8 cellular contexts compared by ENCODE assay signal in genomic region chr6:27752038-27752885, GRCh38.
A peak's percentile ranks its signal among the peaks of the same experiment; 100 is the strongest.
DNase-seq lines count a peak whose midpoint lies in the region; ATAC-seq and TF ChIP-seq lines count a peak whose summit lies in the region.

No MANE protein-coding gene starts in this region.

- H3K9me3 ChIP-seq in IMR-90 (ENCODE audit: control insufficient read depth, insufficient read depth, low read length), result no peaks in the 10 kb centered on the region
- no peaks in the 10 kb centered on the region for H3K9me3 ChIP-seq in mucosa of stomach (ENCODE audit: control insufficient read depth, low read length)

- no peak overlapping the region for H3K56ac ChIP-seq in IMR-90 (ENCODE audit: extremely low read depth, insufficient read depth, low read length)

- H2BK15ac ChIP-seq in IMR-90 (ENCODE audit: low read depth, low read length), result no peak overlapping the region

- no peak for TF ChIP-seq POLR2A in IMR-90 (IDR thresholded peaks at IDR 0.05; ENCODE audit: low read depth, low read length)

- in situ Hi-C loops in IMR-90 (cut with MboI; ENCODE audit: low sequenced_read_pairs), result loop anchor here (5.0 kb wide), 1 partner anchor 235 kb away; no protein-coding TSS in a partner anchor

- POLR2A ChIA-PET in IMR-90 (lab: Charles Lee; ENCODE audit: unreplicated experiment), result interaction anchor here (0.6 kb wide), 2 partner anchors 121 to 278 kb away, joined by 3 to 4 read pairs; no protein-coding TSS in a partner anchor

- H3K27me3 ChIP-seq in IMR-90 (ENCODE audit: control insufficient read depth, insufficient read depth, low read length) (peaks cover 2% of the 10 kb centered on the region), mucosa of stomach (ENCODE audit: control insufficient read depth, insufficient read depth, low read length) (peaks cover 6% of the 10 kb centered on the region)

- H4K5ac ChIP-seq in IMR-90 (ENCODE audit: low read depth, low read length), result no peak overlapping the region

- BruUV-seq in IMR-90 (replicated peaks; lab: Mats Ljungman, UMichigan), result no TSS peak

- intact Hi-C loops in IMR-90 (cut with micrococcal nuclease), result loop anchor here (1.0 to 5.0 kb wide), 11 partner anchors 63 to 590 kb away; partner anchors contain the start of gene ZNF184

- no peak overlapping the region for H2BK20ac ChIP-seq in IMR-90 (ENCODE audit: low read depth, low read length)

- H3K4ac ChIP-seq in IMR-90 (ENCODE audit: low read depth, low read length), result no peak overlapping the region

- no peak overlapping the region for H4K91ac ChIP-seq in IMR-90 (ENCODE audit: insufficient read depth, low read depth, low read length)

- H2AK5ac ChIP-seq in IMR-90 (ENCODE audit: low read depth, low read length), result no peak overlapping the region

- 0% methylated on average over 3 of the region's 24 CpGs; no CpG with 5 or more reads in 1 of the 2 experiments for WGBS in IMR-90 (ENCODE audit: extremely low coverage in 2 of 2, insufficient read length in 1 of 2), 2 experiments

- no peak overlapping the region for H2AK9ac ChIP-seq in IMR-90 (replicated peaks; ENCODE audit: low read depth, low read length, poor library complexity)

- H3K23ac ChIP-seq in IMR-90 (ENCODE audit: low read depth, low read length), result no peak overlapping the region

- CTCF ChIA-PET in IMR-90 (lab: Yijun Ruan, JAX), result interaction anchor here (0.6 to 2.2 kb wide), 9 partner anchors 9 to 1180 kb away, joined by 3 to 22 read pairs (median 3); no protein-coding TSS in a partner anchor

- H2BK120ac ChIP-seq in IMR-90 (ENCODE audit: low read depth, low read length), result no peak overlapping the region

- H3K27ac ChIP-seq in C4-2B (peak overlapping the region; percentile 68), IMR-90 (ENCODE audit: insufficient read depth, low read length) (no peak overlapping the region)

- H3K4me3 ChIP-seq in IMR-90 (ENCODE audit: insufficient read depth, low read depth, low read length), result peak overlapping the region; percentile 99
- H3K4me3 ChIP-seq in mucosa of stomach (ENCODE audit: low read length), result peak overlapping the region; percentile 100

- DNase-seq in IMR-90 (peak; percentile 76), NOMO-1 treated with dmso at 0.1 percent for 144 hours (lab: John Stamatoyannopoulos, UW; ENCODE audit: unreplicated experiment) (peak; percentile 66), stromal cell of bone marrow (ENCODE audit: low read depth) (peak; percentile 65)
- peak; percentile 66 for DNase-seq in activated CD8-positive, alpha-beta memory T cell treated with anti-CD3 and anti-CD28 coated beads, Interleukin-2, amount 50 U/mL, for 48 hours

- H3K9ac ChIP-seq in IMR-90 (ENCODE audit: low read depth, low read length) (no peak overlapping the region), mucosa of stomach (ENCODE audit: low read length) (peak overlapping the region; percentile 85)

- ATAC-seq in GM19455 (IDR thresholded peaks at IDR 0.05; ENCODE audit: unreplicated experiment), result peak; percentile 58
- ATAC-seq in IMR-90 (ENCODE audit: low read depth), result peak; percentile 86
- peak; percentile 88 for ATAC-seq in esophagus mucosa

- H4K20me1 ChIP-seq in IMR-90 (ENCODE audit: insufficient read depth, low read length), result no peaks in the 10 kb centered on the region

- H4K8ac ChIP-seq in IMR-90 (ENCODE audit: low read depth in 2 of 2, low read length in 2 of 2), result no peak overlapping the region

- H2BK5ac ChIP-seq in IMR-90 (ENCODE audit: low read depth, low read length, poor library complexity, severe bottlenecking), result no peak overlapping the region

- peak overlapping the region; percentile 94 for H3K4me2 ChIP-seq in IMR-90 (ENCODE audit: low read depth, low read length)

- no peaks in the 10 kb centered on the region for H3K36me3 ChIP-seq in IMR-90 (ENCODE audit: control insufficient read depth, insufficient read depth, low read length)
- H3K36me3 ChIP-seq in mucosa of stomach (ENCODE audit: control insufficient read depth, insufficient read depth, low read length), result no peaks in the 10 kb centered on the region

- H3K4me1 ChIP-seq in IMR-90 (ENCODE audit: control insufficient read depth, insufficient read depth, low read length) (no peaks in the 10 kb centered on the region), mucosa of stomach (ENCODE audit: control insufficient read depth, insufficient read depth, low read length) (peaks cover 4% of the 10 kb centered on the region)

- peak; percentile 70 for TF ChIP-seq RAD21 in IMR-90 (IDR thresholded peaks at IDR 0.05; ENCODE audit: low read length)

- dilution Hi-C loops in IMR-90 (cut with HindIII; ENCODE audit: low sequenced_read_pairs, unreplicated experiment), result no loop called here

- H3K79me1 ChIP-seq in IMR-90 (ENCODE audit: low read depth in 1 of 2, low read length in 2 of 2), result no peaks in the 10 kb centered on the region

- H3K14ac ChIP-seq in IMR-90 (replicated peaks; ENCODE audit: low read depth, low read length), result no peak overlapping the region

- peak; percentile 94 for TF ChIP-seq CTCF in C4-2B (conservative IDR thresholded peaks at IDR 0.05)
- peak; percentile 90 for TF ChIP-seq CTCF in IMR-90 (conservative IDR thresholded peaks at IDR 0.05; ENCODE audit: low read depth, low read length)

- H2AFZ ChIP-seq in IMR-90 (replicated peaks; ENCODE audit: low read length, poor library complexity), result peak overlapping the region; percentile 69

- no peaks in the 10 kb centered on the region for H3K9me1 ChIP-seq in IMR-90 (ENCODE audit: insufficient read depth, low read length)

- H3K18ac ChIP-seq in IMR-90 (ENCODE audit: low read depth, low read length), result no peak overlapping the region

TF ChIP-seq in IMR-90, 13 proteins besides CTCF, POLR2A, EP300 and RAD21:
- no peak for TF ChIP-seq RFX5 (IDR thresholded peaks at IDR 0.05; ENCODE audit: low read depth, low read length)
- TF ChIP-seq MAZ (IDR thresholded peaks at IDR 0.05; ENCODE audit: borderline replicate concordance, low read depth, low read length), result no peak; the same call in 1 of the 2 replicates
- peak; percentile 52 for TF ChIP-seq SMC3 (IDR thresholded peaks at IDR 0.05; ENCODE audit: low read depth, low read length)
- TF ChIP-seq MXI1 (IDR thresholded peaks at IDR 0.05; ENCODE audit: borderline replicate concordance, low read depth, low read length), result no peak
- TF ChIP-seq CHD1 (IDR thresholded peaks at IDR 0.05; ENCODE audit: low read depth, low read length), result no peak
- no peak for TF ChIP-seq NFE2L2 (IDR thresholded peaks at IDR 0.05; ENCODE audit: low read depth, low read length)
- TF ChIP-seq USF2 (IDR thresholded peaks at IDR 0.05; ENCODE audit: low read depth, low read length), result no peak
- 0 out of 2 replicates have a peak, but pooled peaks have one; percentile 8 for TF ChIP-seq BHLHE40 (IDR thresholded peaks at IDR 0.05; ENCODE audit: low read depth, low read length)
- no peak for TF ChIP-seq ELK1 (IDR thresholded peaks at IDR 0.05; ENCODE audit: borderline replicate concordance, low read depth, low read length)
- TF ChIP-seq FOS (IDR thresholded peaks at IDR 0.05; ENCODE audit: low read depth, low read length), result no peak
- TF ChIP-seq CEBPB (IDR thresholded peaks at IDR 0.05; ENCODE audit: low read depth, low read length), result no peak
- TF ChIP-seq RCOR1 (IDR thresholded peaks at IDR 0.05; ENCODE audit: insufficient replicate concordance, low read length), result no peak
